Comparison of ENCODE assay signal across 26 cellular contexts in the genomic region with DNA sequence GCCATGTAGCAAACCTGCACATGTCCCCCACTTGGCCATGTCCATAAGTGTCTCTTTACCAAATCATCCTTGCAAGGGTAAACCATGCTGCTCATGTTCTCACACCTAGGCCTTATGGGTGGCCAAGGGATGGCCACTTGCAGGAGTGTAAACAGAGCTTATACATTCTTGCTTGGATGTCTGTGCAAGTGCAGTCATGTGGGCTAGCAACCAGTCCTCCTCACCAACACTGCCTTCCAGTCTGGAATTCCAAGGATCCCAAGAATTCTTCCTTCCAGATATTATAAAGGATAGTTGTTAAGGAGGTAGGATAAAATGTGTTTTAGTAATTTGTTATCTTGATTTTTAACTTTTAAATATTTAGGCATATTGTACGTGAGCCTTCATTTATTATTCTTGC. TPM values are rescaled to one million over a fixed set of nuclear protein-coding genes. Genes with fewer than 3 reads are reported as not detected.
"Had no signal": no experiment of that assay in that cellular context is flagged by ENCODE, and none has a peak within 500 bp of the region (broad histone marks: within the 10 kb centered on the region; RNA-seq: fewer than 3 reads in every experiment).

No MANE protein-coding gene starts in this region.

- H3K27ac ChIP-seq: body of pancreas, Peyer's patch, RWPE1, SJCRH30 had no signal

- H3K27me3 ChIP-seq: body of pancreas, Peyer's patch, SJCRH30 had no signal

- ATAC-seq: activated CD8-positive, alpha-beta T cell treated with anti-CD3 and anti-CD28 coated beads, Interleukin-2, amount 10 ng/mL, durations not matched to agents 7 days and 5 days; body of pancreas; WTC11 had no signal

- H3K9ac ChIP-seq: SK-N-SH had no signal

- H3K4me3 ChIP-seq: body of pancreas, Peyer's patch, SJCRH30 had no signal

- H3K9me3 ChIP-seq: body of pancreas, Peyer's patch, SJCRH30, SK-N-SH had no signal

- H3K4me1 ChIP-seq: body of pancreas, Peyer's patch, SJCRH30 had no signal

- DNase-seq: activated CD4-positive, alpha-beta T cell treated with anti-CD3 and anti-CD28 coated beads for 48 hours; activated CD4-positive, alpha-beta T cell treated with anti-CD3 and anti-CD28 coated beads, Interleukin-2, amount 50 U/mL, for 4 hours; activated CD4-positive, CD25-positive, alpha-beta regulatory T cell treated with anti-CD3 and anti-CD28 coated beads, Interleukin-2, amount 50 U/mL, for 72 hours; activated CD8-positive, alpha-beta memory T cell treated with anti-CD3 and anti-CD28 coated beads, Interleukin-2, amount 50 U/mL, for 48 hours; activated CD8-positive, alpha-beta T cell treated with anti-CD3 and anti-CD28 coated beads, Interleukin-2, amount 10 ng/mL, durations not matched to agents 7 days and 5 days; activated T-cell treated with anti-CD3 and anti-CD28 coated beads, Interleukin-2, amount 50 U/mL, for 1 hour; aorta; body of pancreas; NCI-H1092 treated with DMSO at 0.1 percent for 48 hours; NCI-H1417 treated with DMSO at 0.1 percent for 48 hours; NCI-H1694; NCI-H2029 treated with DMSO at 0.1 percent for 48 hours; NCI-H345; NCI-H510A; NCI-H526 treated with DMSO at 0.1 percent for 48 hours; NCI-H82; OCI-M1; Peyer's patch; Right ventricle myocardium superior; SJCRH30; SK-N-SH had no signal

- H3K4me2 ChIP-seq: SK-N-SH had no signal

- H3K36me3 ChIP-seq: Peyer's patch, SJCRH30 had no signal

- H3K9me2 ChIP-seq: SK-N-SH had no signal

RNA-seq across cellular contexts. Expression of a gene that starts 13.9 kb away (rescaled TPM):
- total RNA-seq: activated CD8-positive, alpha-beta T cell treated with anti-CD3 and anti-CD28 coated beads, Interleukin-2, amount 10 ng/mL, durations not matched to agents 7 days and 5 days; LHCN-M2; M059J; Peyer's patch; Right ventricle myocardium superior; SJCRH30; T-helper 1 cell treated with Interleukin-12 subunit alpha and Interleukin-12 subunit beta and Interleukin-4 antibody, amounts not matched to agents 30 ng/mL and 1 ng/mL, for 36 hours; WTC11 had no signal
- polyA plus RNA-seq: aorta, SK-N-SH had no signal

RNA-seq across cellular contexts. Expression of a gene that starts 47.8 kb away (rescaled TPM):
- total RNA-seq: activated CD8-positive, alpha-beta T cell treated with anti-CD3 and anti-CD28 coated beads, Interleukin-2, amount 10 ng/mL, durations not matched to agents 7 days and 5 days; aorta; body of pancreas; LHCN-M2; M059J; Peyer's patch; Right ventricle myocardium superior; SJCRH30; T-helper 1 cell treated with Interleukin-12 subunit alpha and Interleukin-12 subunit beta and Interleukin-4 antibody, amounts not matched to agents 30 ng/mL and 1 ng/mL, for 36 hours; WTC11 had no signal
- polyA plus RNA-seq: aorta, SK-N-SH had no signal
